1 cellular context compared by ENCODE assay signal in genomic region chr17:81925860-81926450, GRCh38.
TF ChIP-seq lines count a peak whose summit lies in the region.

No MANE protein-coding gene starts in this region.

TF ChIP-seq in H1, 55 proteins besides CTCF, POLR2A, EP300 and RAD21:
- TF ChIP-seq TAF7 (optimal IDR thresholded peaks at IDR 0.05; ENCODE audit: borderline replicate concordance, low read depth, low read length) (no peak), KDM5A (IDR thresholded peaks at IDR 0.05; ENCODE audit: low read length) (no peak), SIX5 (IDR thresholded peaks at IDR 0.05; ENCODE audit: low read depth, low read length) (no peak), KDM4A (IDR thresholded peaks at IDR 0.05; ENCODE audit: low read depth, low read length, severe bottlenecking) (no peak), CHD1 (IDR thresholded peaks at IDR 0.05; ENCODE audit: low read depth, low read length) (no peak), POLR2AphosphoS5 (IDR thresholded peaks at IDR 0.05; ENCODE audit: low read depth, low read length) (no peak), CTBP2 (IDR thresholded peaks at IDR 0.05; ENCODE audit: borderline replicate concordance, insufficient read depth, insufficient read length, low read length) (no peak), RNF2 (IDR thresholded peaks at IDR 0.05; ENCODE audit: borderline replicate concordance, low read depth, low read length, missing control alignments, poor library complexity, severe bottlenecking) (no peak), ASH2L (IDR thresholded peaks at IDR 0.05; ENCODE audit: low read length) (no peak), BRCA1 (IDR thresholded peaks at IDR 0.05; ENCODE audit: low read depth, low read length) (no peak), RBBP5 (IDR thresholded peaks at IDR 0.05; ENCODE audit: borderline replicate concordance, low read depth, low read length) (no peak), CREB1 (IDR thresholded peaks at IDR 0.05) (no peak), HDAC6 (IDR thresholded peaks at IDR 0.05; ENCODE audit: low read depth, low read length) (no peak), SIN3A (conservative IDR thresholded peaks at IDR 0.05 in 1 of 2, IDR thresholded peaks at IDR 0.05 in 1 of 2; ENCODE audit: low read depth in 1 of 2, low read length in 2 of 2) (no peak), JUND (IDR thresholded peaks at IDR 0.05; ENCODE audit: low read length) (no peak), RXRA (IDR thresholded peaks at IDR 0.05; ENCODE audit: insufficient read depth, low read depth, low read length) (no peak)
- TF ChIP-seq, protein P1, sequence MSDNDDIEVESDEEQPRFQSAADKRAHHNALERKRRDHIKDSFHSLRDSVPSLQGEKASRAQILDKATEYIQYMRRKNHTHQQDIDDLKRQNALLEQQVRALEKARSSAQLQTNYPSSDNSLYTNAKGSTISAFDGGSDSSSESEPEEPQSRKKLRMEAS (IDR thresholded peaks at IDR 0.05), result no peak
- TF ChIP-seq, protein P2, sequence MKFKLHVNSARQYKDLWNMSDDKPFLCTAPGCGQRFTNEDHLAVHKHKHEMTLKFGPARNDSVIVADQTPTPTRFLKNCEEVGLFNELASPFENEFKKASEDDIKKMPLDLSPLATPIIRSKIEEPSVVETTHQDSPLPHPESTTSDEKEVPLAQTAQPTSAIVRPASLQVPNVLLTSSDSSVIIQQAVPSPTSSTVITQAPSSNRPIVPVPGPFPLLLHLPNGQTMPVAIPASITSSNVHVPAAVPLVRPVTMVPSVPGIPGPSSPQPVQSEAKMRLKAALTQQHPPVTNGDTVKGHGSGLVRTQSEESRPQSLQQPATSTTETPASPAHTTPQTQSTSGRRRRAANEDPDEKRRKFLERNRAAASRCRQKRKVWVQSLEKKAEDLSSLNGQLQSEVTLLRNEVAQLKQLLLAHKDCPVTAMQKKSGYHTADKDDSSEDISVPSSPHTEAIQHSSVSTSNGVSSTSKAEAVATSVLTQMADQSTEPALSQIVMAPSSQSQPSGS (IDR thresholded peaks at IDR 0.05; ENCODE audit: low read length), result no peak
